2 cellular contexts compared by ENCODE assay signal in the genomic region with DNA sequence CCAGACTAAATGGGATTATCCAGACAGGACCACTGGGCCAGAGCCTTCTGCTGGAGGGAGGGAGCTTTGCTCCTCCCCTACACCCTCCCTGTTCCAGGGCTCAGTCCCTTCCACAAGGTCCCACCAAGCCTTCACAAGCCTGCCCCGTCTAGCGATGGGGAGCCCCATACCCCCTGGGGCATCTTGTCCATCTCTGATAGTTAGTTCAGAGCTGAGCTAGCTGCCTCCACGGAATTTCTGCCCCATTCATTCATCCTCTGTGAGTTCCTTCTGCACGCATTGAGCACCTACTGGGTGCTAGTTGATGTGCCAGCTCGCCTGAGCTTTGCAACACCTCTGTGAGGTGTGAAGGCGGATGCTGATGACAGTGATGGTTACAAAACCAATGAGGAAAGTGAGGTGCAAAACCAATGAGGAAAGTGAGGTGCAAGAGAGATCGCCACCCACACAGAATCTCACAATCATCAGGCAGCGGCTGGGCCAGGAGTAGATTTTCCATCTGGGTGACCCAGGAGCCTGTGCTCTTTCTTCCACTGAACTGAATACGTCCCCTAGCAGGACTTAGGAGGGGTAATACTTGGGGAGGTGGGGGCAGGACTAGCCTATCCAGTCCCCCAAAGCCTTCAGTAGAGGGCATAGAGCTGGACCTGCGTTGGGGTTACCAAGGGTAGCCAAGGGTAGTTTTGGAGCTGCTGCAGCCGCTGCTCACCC.
TF ChIP-seq lines count a peak whose summit lies in the region.

No MANE protein-coding gene starts in this region.

TF ChIP-seq in SK-N-SH, 30 proteins besides CTCF, POLR2A, EP300 and RAD21 (continued from another document):
- TF ChIP-seq IRF3 (IDR thresholded peaks at IDR 0.05; ENCODE audit: low read depth, low read length) (no peak), JUND (IDR thresholded peaks at IDR 0.05) (no peak), YY1 (IDR thresholded peaks at IDR 0.05; ENCODE audit: low read depth) (no peak), CHD2 (IDR thresholded peaks at IDR 0.05; ENCODE audit: low read length, partially characterized antibody) (no peak), ELF1 (IDR thresholded peaks at IDR 0.05) (no peak), NFIC (IDR thresholded peaks at IDR 0.05; ENCODE audit: borderline replicate concordance) (no peak), POLR2AphosphoS5 (IDR thresholded peaks at IDR 0.05; ENCODE audit: low read depth, low read length) (no peak), NRF1 (IDR thresholded peaks at IDR 0.05; ENCODE audit: low read depth, low read length) (no peak), TAF1 (IDR thresholded peaks at IDR 0.05; ENCODE audit: borderline replicate concordance, low read depth, low read length) (no peak), SMC3 (IDR thresholded peaks at IDR 0.05; ENCODE audit: low read depth, low read length) (no peak)
- TF ChIP-seq, protein P1, sequence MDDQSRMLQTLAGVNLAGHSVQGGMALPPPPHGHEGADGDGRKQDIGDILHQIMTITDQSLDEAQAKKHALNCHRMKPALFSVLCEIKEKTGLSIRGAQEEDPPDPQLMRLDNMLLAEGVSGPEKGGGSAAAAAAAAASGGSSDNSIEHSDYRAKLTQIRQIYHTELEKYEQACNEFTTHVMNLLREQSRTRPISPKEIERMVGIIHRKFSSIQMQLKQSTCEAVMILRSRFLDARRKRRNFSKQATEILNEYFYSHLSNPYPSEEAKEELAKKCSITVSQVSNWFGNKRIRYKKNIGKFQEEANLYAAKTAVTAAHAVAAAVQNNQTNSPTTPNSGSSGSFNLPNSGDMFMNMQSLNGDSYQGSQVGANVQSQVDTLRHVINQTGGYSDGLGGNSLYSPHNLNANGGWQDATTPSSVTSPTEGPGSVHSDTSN (IDR thresholded peaks at IDR 0.05), result no peak
- TF ChIP-seq, protein P2, sequence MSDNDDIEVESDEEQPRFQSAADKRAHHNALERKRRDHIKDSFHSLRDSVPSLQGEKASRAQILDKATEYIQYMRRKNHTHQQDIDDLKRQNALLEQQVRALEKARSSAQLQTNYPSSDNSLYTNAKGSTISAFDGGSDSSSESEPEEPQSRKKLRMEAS (IDR thresholded peaks at IDR 0.05; ENCODE audit: low read depth), result no peak

TF ChIP-seq in SK-N-SH treated with all-trans-retinoic acid at 6 μM for 48 hours, 23 proteins besides CTCF, POLR2A, EP300 and RAD21 (continued from another document):
- no peak for TF ChIP-seq PATZ1 (CRISPR knock-in tag; IDR thresholded peaks at IDR 0.05; ENCODE audit: borderline replicate concordance)
TF ChIP-seq in SK-N-SH treated with all-trans-retinoic acid at 6 μM for 48 hours: peak in this region for 0.
